In the genomic region with DNA sequence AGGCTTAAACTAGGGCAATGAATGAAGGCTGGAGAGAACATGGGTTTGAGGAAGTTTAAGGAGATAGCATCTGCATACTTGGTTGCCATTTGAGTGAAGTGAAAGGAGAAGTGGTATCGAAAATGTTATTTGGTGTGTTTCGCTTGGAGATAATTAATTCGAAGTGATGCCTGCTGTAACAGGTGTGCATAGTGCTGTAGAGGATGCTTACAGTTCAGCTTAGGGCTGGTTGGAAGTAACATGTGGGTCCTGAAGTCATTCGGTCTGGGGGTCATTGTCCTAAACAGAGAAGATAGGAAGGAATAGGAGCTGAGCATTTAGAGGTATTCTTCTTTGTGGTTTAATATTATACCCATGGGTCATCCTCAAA, we compare ENCODE assay signal across 8 cellular contexts. TPM values are rescaled to one million over a fixed set of nuclear protein-coding genes. Genes with fewer than 3 reads are reported as not detected.
DNase-seq lines count a peak whose midpoint lies in the region; ATAC-seq and FAIRE-seq lines count a peak whose summit lies in the region.

No MANE protein-coding gene starts in this region.

- H3K27ac Mint-ChIP-seq in activated CD8-positive, alpha-beta T cell treated with anti-CD3 and anti-CD28 coated beads, Interleukin-2, amount 10 ng/mL, durations not matched to agents 7 days and 5 days = no peak overlapping the region
- no peak overlapping the region for H3K27ac Mint-ChIP-seq in activated naive CD4-positive, alpha-beta T cell treated with anti-CD3 and anti-CD28 coated beads, Interleukin-2, amount 10 ng/mL, durations not matched to agents 7 days and 5 days
- no peak overlapping the region for H3K27ac Mint-ChIP-seq in activated CD4-positive, alpha-beta T cell treated with anti-CD3 and anti-CD28 coated beads, Interleukin-2, amount 10 ng/mL, durations not matched to agents 24 days and 14 days

- intact Hi-C loops in activated CD4-positive, alpha-beta T cell treated with anti-CD3 and anti-CD28 coated beads, Interleukin-2, amount 10 ng/mL, durations not matched to agents 24 days and 14 days (cut with micrococcal nuclease) = loop anchor here (1.0 to 2.0 kb wide), 3 partner anchors 65 to 168 kb away; a partner anchor contains a TSS

- ATAC-seq in GM21390 (IDR thresholded peaks at IDR 0.05; ENCODE audit: unreplicated experiment) (peak; percentile 83), left lobe of liver (peak; percentile 44)
- ATAC-seq in activated CD8-positive, alpha-beta T cell treated with anti-CD3 and anti-CD28 coated beads, Interleukin-2, amount 10 ng/mL, durations not matched to agents 7 days and 5 days = peak; percentile 40

- no peak overlapping the region for H3K27ac ChIP-seq in HUES48 (ENCODE audit: low read depth, low read length)

- FAIRE-seq in urothelium cell line (lab: Jason Lieb, UNC) = no peak

- H3K4me1 ChIP-seq in ES-I3 (ENCODE audit: insufficient read depth, low read length) (no peaks in the 10 kb centered on the region), HUES48 (ENCODE audit: control insufficient read depth, insufficient read depth, low read length) (peaks cover 5% of the 10 kb centered on the region; the same call in 1 of the 2 replicates)

- H3K27me3 ChIP-seq in HUES48 (ENCODE audit: control insufficient read depth, insufficient read depth, low read length) = 0 out of 2 replicates have a peak, but pooled peaks cover 4% of the 10 kb centered on the region

- H3K27me3 Mint-ChIP-seq in activated CD8-positive, alpha-beta T cell treated with anti-CD3 and anti-CD28 coated beads, Interleukin-2, amount 10 ng/mL, durations not matched to agents 7 days and 5 days (ENCODE audit: low read depth) = no peaks in the 10 kb centered on the region
- no peaks in the 10 kb centered on the region for H3K27me3 Mint-ChIP-seq in activated naive CD4-positive, alpha-beta T cell treated with anti-CD3 and anti-CD28 coated beads, Interleukin-2, amount 10 ng/mL, durations not matched to agents 7 days and 5 days
- no peaks in the 10 kb centered on the region for H3K27me3 Mint-ChIP-seq in activated CD4-positive, alpha-beta T cell treated with anti-CD3 and anti-CD28 coated beads, Interleukin-2, amount 10 ng/mL, durations not matched to agents 24 days and 14 days

- DNase-seq in activated CD8-positive, alpha-beta T cell treated with anti-CD3 and anti-CD28 coated beads, Interleukin-2, amount 10 ng/mL, durations not matched to agents 7 days and 5 days = no peak
- no peak for DNase-seq in left lobe of liver (ENCODE audit: low spot score)
- peak; percentile 19 for DNase-seq in urothelium cell line (ENCODE audit: low spot score)
- DNase-seq in activated naive CD4-positive, alpha-beta T cell treated with anti-CD3 and anti-CD28 coated beads, Interleukin-2, amount 10 ng/mL, durations not matched to agents 7 days and 5 days = no peak
- no peak for DNase-seq in activated CD4-positive, alpha-beta T cell treated with anti-CD3 and anti-CD28 coated beads, Interleukin-2, amount 10 ng/mL, durations not matched to agents 24 days and 14 days

- H3K9me3 Mint-ChIP-seq in activated CD8-positive, alpha-beta T cell treated with anti-CD3 and anti-CD28 coated beads, Interleukin-2, amount 10 ng/mL, durations not matched to agents 7 days and 5 days (ENCODE audit: insufficient read depth) = no peaks in the 10 kb centered on the region
- no peaks in the 10 kb centered on the region for H3K9me3 Mint-ChIP-seq in activated naive CD4-positive, alpha-beta T cell treated with anti-CD3 and anti-CD28 coated beads, Interleukin-2, amount 10 ng/mL, durations not matched to agents 7 days and 5 days
- H3K9me3 Mint-ChIP-seq in activated CD4-positive, alpha-beta T cell treated with anti-CD3 and anti-CD28 coated beads, Interleukin-2, amount 10 ng/mL, durations not matched to agents 24 days and 14 days = no peaks in the 10 kb centered on the region

- peak overlapping the region; percentile 77 for H3K4me3 ChIP-seq in HUES48 (ENCODE audit: low read depth, low read length)

- peaks cover 7% of the 10 kb centered on the region for H3K4me1 Mint-ChIP-seq in activated CD8-positive, alpha-beta T cell treated with anti-CD3 and anti-CD28 coated beads, Interleukin-2, amount 10 ng/mL, durations not matched to agents 7 days and 5 days (ENCODE audit: low read depth)
- H3K4me1 Mint-ChIP-seq in activated naive CD4-positive, alpha-beta T cell treated with anti-CD3 and anti-CD28 coated beads, Interleukin-2, amount 10 ng/mL, durations not matched to agents 7 days and 5 days = peaks cover 10% of the 10 kb centered on the region
- H3K4me1 Mint-ChIP-seq in activated CD4-positive, alpha-beta T cell treated with anti-CD3 and anti-CD28 coated beads, Interleukin-2, amount 10 ng/mL, durations not matched to agents 24 days and 14 days = peaks cover 9% of the 10 kb centered on the region

- H3K9me3 ChIP-seq in ES-I3 (ENCODE audit: control insufficient read depth, insufficient read depth, low read length) = no peaks in the 10 kb centered on the region
- no peaks in the 10 kb centered on the region for H3K9me3 ChIP-seq in HUES48 (ENCODE audit: control insufficient read depth, insufficient read depth, low read length)

- peaks cover 3% of the 10 kb centered on the region; the same call in 1 of the 2 replicates for H3K36me3 ChIP-seq in ES-I3 (ENCODE audit: insufficient read depth, low read length)
- H3K36me3 ChIP-seq in HUES48 (ENCODE audit: control insufficient read depth, insufficient read depth, low read length) = peaks cover 60% of the 10 kb centered on the region

- CTCF ChIA-PET in activated CD8-positive, alpha-beta T cell treated with anti-CD3 and anti-CD28 coated beads, Interleukin-2, amount 10 ng/mL, durations not matched to agents 7 days and 5 days (lab: Charles Lee) = interaction anchor here (0.6 to 11.7 kb wide), 62 partner anchors 14 to 201 kb away, joined by 3 to 271 read pairs (median 6); a partner anchor contains a TSS
- CTCF ChIA-PET in activated naive CD4-positive, alpha-beta T cell treated with anti-CD3 and anti-CD28 coated beads, Interleukin-2, amount 10 ng/mL, durations not matched to agents 7 days and 5 days (lab: Charles Lee) = interaction anchor here (0.9 to 9.5 kb wide), 31 partner anchors 9 to 187 kb away, joined by 3 to 121 read pairs (median 6); a partner anchor contains a TSS

- peaks cover 25% of the 10 kb centered on the region for H3K36me3 Mint-ChIP-seq in activated CD8-positive, alpha-beta T cell treated with anti-CD3 and anti-CD28 coated beads, Interleukin-2, amount 10 ng/mL, durations not matched to agents 7 days and 5 days (ENCODE audit: low read depth)
- peaks cover 17% of the 10 kb centered on the region for H3K36me3 Mint-ChIP-seq in activated naive CD4-positive, alpha-beta T cell treated with anti-CD3 and anti-CD28 coated beads, Interleukin-2, amount 10 ng/mL, durations not matched to agents 7 days and 5 days
- H3K36me3 Mint-ChIP-seq in activated CD4-positive, alpha-beta T cell treated with anti-CD3 and anti-CD28 coated beads, Interleukin-2, amount 10 ng/mL, durations not matched to agents 24 days and 14 days (ENCODE audit: low read depth) = peaks cover 27% of the 10 kb centered on the region

- POLR2A ChIA-PET in activated CD8-positive, alpha-beta T cell treated with anti-CD3 and anti-CD28 coated beads, Interleukin-2, amount 10 ng/mL, durations not matched to agents 7 days and 5 days (lab: Charles Lee) = interaction anchor here (0.7 to 3.4 kb wide), 11 partner anchors 11 to 133 kb away, joined by 3 to 38 read pairs (median 5); a partner anchor contains a TSS

- H3K9ac ChIP-seq in ES-I3 (ENCODE audit: low read depth, low read length) (peak overlapping the region; percentile 57; the same call in 1 of the 2 replicates), HUES48 (ENCODE audit: low read depth, low read length) (no peak overlapping the region)

- no peak overlapping the region for H3K4me3 Mint-ChIP-seq in activated CD8-positive, alpha-beta T cell treated with anti-CD3 and anti-CD28 coated beads, Interleukin-2, amount 10 ng/mL, durations not matched to agents 7 days and 5 days
- no peak overlapping the region for H3K4me3 Mint-ChIP-seq in activated naive CD4-positive, alpha-beta T cell treated with anti-CD3 and anti-CD28 coated beads, Interleukin-2, amount 10 ng/mL, durations not matched to agents 7 days and 5 days
- no peak overlapping the region for H3K4me3 Mint-ChIP-seq in activated CD4-positive, alpha-beta T cell treated with anti-CD3 and anti-CD28 coated beads, Interleukin-2, amount 10 ng/mL, durations not matched to agents 24 days and 14 days

RNA-seq across cellular contexts. Expression of a gene that starts 0.3 kb away (rescaled TPM):
- total RNA-seq in activated CD8-positive, alpha-beta T cell treated with anti-CD3 and anti-CD28 coated beads, Interleukin-2, amount 10 ng/mL, durations not matched to agents 7 days and 5 days = 1 to 10 TPM; 2.2 to 3.8 TPM
- 0.63 TPM for total RNA-seq in left lobe of liver
- 2.5 and 3.4 TPM in 2 replicates for total RNA-seq in activated CD4-positive, alpha-beta T cell treated with anti-CD3 and anti-CD28 coated beads, Interleukin-2, amount 10 ng/mL, durations not matched to agents 24 days and 14 days

RNA-seq across cellular contexts. Expression of a gene that starts 13.8 kb away (rescaled TPM):
- 10 to 100 TPM; 19.8 to 23.7 TPM for total RNA-seq in activated CD8-positive, alpha-beta T cell treated with anti-CD3 and anti-CD28 coated beads, Interleukin-2, amount 10 ng/mL, durations not matched to agents 7 days and 5 days
- total RNA-seq in left lobe of liver = 6.2 TPM
- total RNA-seq in activated CD4-positive, alpha-beta T cell treated with anti-CD3 and anti-CD28 coated beads, Interleukin-2, amount 10 ng/mL, durations not matched to agents 24 days and 14 days = 19.1 and 20.2 TPM in 2 replicates

RNA-seq across cellular contexts. Expression of a gene that starts 21.1 kb away (rescaled TPM):
- 10 to 100 TPM; 29.7 to 31.5 TPM for total RNA-seq in activated CD8-positive, alpha-beta T cell treated with anti-CD3 and anti-CD28 coated beads, Interleukin-2, amount 10 ng/mL, durations not matched to agents 7 days and 5 days
- total RNA-seq in left lobe of liver = 7.4 TPM
- total RNA-seq in activated CD4-positive, alpha-beta T cell treated with anti-CD3 and anti-CD28 coated beads, Interleukin-2, amount 10 ng/mL, durations not matched to agents 24 days and 14 days = 35.0 and 39.0 TPM in 2 replicates

RNA-seq across cellular contexts. Expression of a gene that starts 21.2 kb away (rescaled TPM):
- total RNA-seq in activated CD8-positive, alpha-beta T cell treated with anti-CD3 and anti-CD28 coated beads, Interleukin-2, amount 10 ng/mL, durations not matched to agents 7 days and 5 days = 10 to 100 TPM; 15.1 to 15.5 TPM
- 4.9 TPM for total RNA-seq in left lobe of liver
- 14.1 and 15.5 TPM in 2 replicates for total RNA-seq in activated CD4-positive, alpha-beta T cell treated with anti-CD3 and anti-CD28 coated beads, Interleukin-2, amount 10 ng/mL, durations not matched to agents 24 days and 14 days

RNA-seq across cellular contexts. Expression of a gene that starts 40.5 kb away (rescaled TPM):
- 1 to 10 TPM in 1 of 2 experiments, under 1 TPM in 1; 0.76 to 1.1 TPM for total RNA-seq in activated CD8-positive, alpha-beta T cell treated with anti-CD3 and anti-CD28 coated beads, Interleukin-2, amount 10 ng/mL, durations not matched to agents 7 days and 5 days
- total RNA-seq in left lobe of liver = 2.4 TPM
- 0.40 TPM in 2 replicates for total RNA-seq in activated CD4-positive, alpha-beta T cell treated with anti-CD3 and anti-CD28 coated beads, Interleukin-2, amount 10 ng/mL, durations not matched to agents 24 days and 14 days
